ENCODE assay signal across 8 cellular contexts in genomic region chr20:57622579-57623381, GRCh38. TPM values are rescaled to one million over a fixed set of nuclear protein-coding genes. Genes with fewer than 3 reads are reported as not detected.
DNase-seq lines count a peak whose midpoint lies in the region; ATAC-seq and TF ChIP-seq lines count a peak whose summit lies in the region.

No MANE protein-coding gene starts in this region.

- H3K36me3 ChIP-seq in lung (ENCODE audit: control insufficient read depth in 2 of 2, insufficient read depth in 2 of 2, low read length in 2 of 2) = no peaks in the 10 kb centered on the region

- peaks cover 0 to 4% of the 10 kb centered on the region in 2 donors for H3K9me3 ChIP-seq in lung (ENCODE audit: control insufficient read depth in 2 of 2, insufficient read depth in 1 of 2, low read length in 1 of 2)

- H3K4me3 ChIP-seq in WI38 (ENCODE audit: low read depth, low read length) = no peak overlapping the region
- H3K4me3 ChIP-seq in lung = no peak overlapping the region

- TF ChIP-seq CTCF in WI38 (IDR thresholded peaks at IDR 0.05; ENCODE audit: low read depth, low read length) (peak; percentile 66), lung (IDR thresholded peaks at IDR 0.05; ENCODE audit: control extremely low read depth, extremely low read depth) (peak; percentile 36)

- peaks cover 0 to 5% of the 10 kb centered on the region in 2 donors for H3K4me1 ChIP-seq in lung (ENCODE audit: control insufficient read depth in 2 of 2, insufficient read depth in 2 of 2, low read length in 2 of 2)

- in situ Hi-C loops in G401 (cut with HindIII; ENCODE audit: low sequenced_read_pairs) = loop anchor here (25.0 kb wide), 1 partner anchor 565 kb away; no protein-coding TSS in a partner anchor

- no peak overlapping the region for H3K27ac ChIP-seq in lung (ENCODE audit: low read depth in 1 of 2, low read length in 1 of 2)

- DNase-seq in G401 (ENCODE audit: low spot score) (peak; percentile 4), NCI-H1092 (lab: John Stamatoyannopoulos, UW) (peak; percentile 1), lung (ENCODE audit: low spot score) (peak; percentile 62), amniotic stem cell (lab: John Stamatoyannopoulos, UW) (no peak)
- DNase-seq in central memory CD4-positive, alpha-beta T cell = peak; percentile 58
- DNase-seq in stimulated activated naive CD4-positive, alpha-beta T cell treated with Interleukin-2 at 50 U/mL for 16 hours (lab: John Stamatoyannopoulos, UW) = peak; percentile 61

- 64 to 72% methylated on average over 14 of the region's 14 CpGs for WGBS in lung, 2 donors

- ATAC-seq in lung (ENCODE audit: insufficient read depth, low FRiP score) (no peak), GM18868 (IDR thresholded peaks at IDR 0.05; ENCODE audit: unreplicated experiment) (no peak)

- no peaks in the 10 kb centered on the region for H3K27me3 ChIP-seq in lung (ENCODE audit: control insufficient read depth, insufficient read depth)

RNA-seq across cellular contexts. Expression of gene ZBP1, which starts 2.6 kb away (rescaled TPM):
- total RNA-seq in G401 (2014; rRNA removed; shearing (Covaris generic)) = not detected in 2 replicates
- 1 to 10 TPM; 1.3 to 3.0 TPM for total RNA-seq in lung
- polyA plus RNA-seq in lung = 1 to 10 TPM; 1.9 to 5.3 TPM
